ENCODE assay signal across 10 cellular contexts in the genomic region with DNA sequence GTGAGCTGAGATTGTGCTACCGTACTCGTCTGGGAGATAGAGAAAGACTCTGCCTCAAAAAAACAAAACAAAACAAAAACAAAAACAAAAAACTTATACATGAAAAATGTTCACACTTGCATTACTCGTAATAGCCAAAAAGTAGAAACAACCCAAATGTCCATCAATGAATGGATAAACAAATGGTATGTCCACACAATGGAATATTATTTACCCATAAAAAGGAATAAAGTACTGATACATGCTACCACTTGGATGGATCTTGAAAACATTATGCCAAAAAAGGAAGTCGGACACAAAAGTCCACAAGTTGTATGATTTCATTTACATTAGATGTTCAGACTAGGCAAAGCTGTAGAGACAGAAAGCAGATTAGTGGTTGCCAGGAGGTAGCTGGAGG. TPM values are rescaled to one million over a fixed set of nuclear protein-coding genes. Genes with fewer than 3 reads are reported as not detected.
"Had no signal": no experiment of that assay in that cellular context is flagged by ENCODE, and none has a peak within 500 bp of the region (broad histone marks: within the 10 kb centered on the region; RNA-seq: fewer than 3 reads in every experiment).

No MANE protein-coding gene starts in this region.

- H3K27me3 Mint-ChIP-seq: IgD-negative memory B cell had no signal

- H3K27ac ChIP-seq: GM23248 had no signal

- H3K27ac Mint-ChIP-seq: H9, HFFc6 had no signal

- ATAC-seq: HepG2 had no signal

- H3K4me3 ChIP-seq: GM23248 had no signal

- H3K4me3 Mint-ChIP-seq: H9, HFFc6, IgD-negative memory B cell had no signal

- DNase-seq: GM23248, GOT3, H9, HCEC 1CT, HFFc6, KG1 had no signal

- H3K9me3 Mint-ChIP-seq: HFFc6, IgD-negative memory B cell had no signal

RNA-seq across cellular contexts. Expression of a gene that starts 44.5 kb away (rescaled TPM):
- total RNA-seq: GM23248, H4, HFFc6, HT1080 had no signal

RNA-seq across cellular contexts. Expression of a gene that starts 49.6 kb away (rescaled TPM):
- total RNA-seq: GM23248, H4, HFFc6, HT1080 had no signal
